14 cellular contexts compared by ENCODE assay signal in the genomic region with DNA sequence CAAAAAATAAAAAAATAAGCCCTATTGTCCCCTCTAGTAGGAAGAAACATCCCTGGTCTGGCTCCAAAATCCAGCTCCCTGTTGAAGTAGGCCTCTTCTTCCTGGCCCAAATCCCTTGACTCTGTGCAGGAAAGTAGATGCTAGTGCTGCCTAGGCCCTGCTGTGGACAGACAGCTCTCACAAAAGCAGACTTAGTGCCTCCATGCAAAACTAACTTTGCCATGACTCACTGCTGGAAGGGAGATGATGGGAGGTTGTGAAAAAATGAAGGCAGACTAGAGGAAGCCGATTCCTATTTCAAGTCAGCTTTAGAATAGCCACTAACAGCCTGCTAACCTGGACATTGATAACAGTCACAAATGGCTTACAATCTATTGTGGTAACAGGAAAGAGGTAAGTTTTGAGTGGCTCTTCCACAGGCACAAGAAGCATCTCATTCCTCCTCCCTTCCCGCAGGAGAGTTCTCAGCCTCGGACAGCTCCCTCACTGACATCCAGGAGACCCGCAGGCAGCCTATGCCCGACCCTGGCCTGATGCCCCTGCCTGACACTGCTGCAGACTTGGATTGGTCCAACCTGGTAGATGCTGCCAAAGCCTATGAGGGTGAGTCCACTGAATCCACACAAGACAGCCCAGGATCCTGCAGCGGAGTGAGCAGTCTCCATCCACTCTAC.
DNase-seq lines count a peak whose midpoint lies in the region; ATAC-seq and TF ChIP-seq lines count a peak whose summit lies in the region.
"Had no signal": no experiment of that assay in that cellular context is flagged by ENCODE, and none has a peak within 500 bp of the region (broad histone marks: within the 10 kb centered on the region; RNA-seq: fewer than 3 reads in every experiment).

No MANE protein-coding gene starts in this region.

- POLR2A ChIA-PET in RWPE1 (lab: Yijun Ruan, JAX; ENCODE audit: low non-redundant PET): no interaction called here

- H3K36me3 ChIP-seq in MG63: peaks cover 3% of the 10 kb centered on the region; the same call in 1 of the 2 replicates

- ATAC-seq in GM18867 (IDR thresholded peaks at IDR 0.05; ENCODE audit: unreplicated experiment) (no peak), HG03571 (IDR thresholded peaks at IDR 0.05; ENCODE audit: unreplicated experiment) (no peak)

- H3K9me3 ChIP-seq in MG63: no peaks in the 10 kb centered on the region
- H3K9me3 ChIP-seq: esophagus squamous epithelium had no signal

- CTCF ChIA-PET in RWPE1 (lab: Yijun Ruan, JAX): interaction anchor here (1.2 kb wide), 1 partner anchor 20 kb away, joined by 7 read pairs; no protein-coding TSS in a partner anchor

- DNase-seq in AG10803 (ENCODE audit: low read depth) (peak; percentile 68), MG63 (peak; percentile 35), myocyte (ENCODE audit: low read depth) (peak; percentile 38), NCI-H1694 treated with DMSO at 0.1 percent for 48 hours (lab: John Stamatoyannopoulos, UW) (no peak), RWPE1 (ENCODE audit: low spot score) (no peak)
- DNase-seq: activated B cell treated with CpG ODN at 0.5 μM for 24 hours; activated naive CD8-positive, alpha-beta T cell treated with anti-CD3 and anti-CD28 coated beads for 36 hours; dermis blood vessel endothelial cell; esophagus squamous epithelium; NCI-H2029; NCI-H82 had no signal

- no peak for TF ChIP-seq CTCF in AG10803 (conservative IDR thresholded peaks at IDR 0.05; ENCODE audit: low read length)
- TF ChIP-seq CTCF in RWPE1 (conservative IDR thresholded peaks at IDR 0.05; ENCODE audit: low read depth): no peak

- H3K4me3 ChIP-seq in AG10803 (ENCODE audit: low read length) (no peak overlapping the region), MG63 (no peak overlapping the region)
- H3K4me3 ChIP-seq: esophagus squamous epithelium had no signal

- H3K27me3 ChIP-seq in MG63: no peaks in the 10 kb centered on the region
- H3K27me3 ChIP-seq: esophagus squamous epithelium had no signal

- H3K27ac ChIP-seq in cingulate gyrus (ENCODE audit: low read depth, low read length) (peak overlapping the region; percentile 40), RWPE1 (no peak overlapping the region)

Comparison
In these comparisons a context has a peak if more than half of its experiments do, and no peak if none do; other contexts are left out.
1. DNase-seq: peak in AG10803 (single experiment), MG63 (single experiment) and myocyte (single experiment); none in NCI-H1694 treated with DMSO at 0.1 percent for 48 hours (single experiment) and RWPE1 (single experiment).